ENCODE assay signal across 24 cellular contexts in the genomic region with DNA sequence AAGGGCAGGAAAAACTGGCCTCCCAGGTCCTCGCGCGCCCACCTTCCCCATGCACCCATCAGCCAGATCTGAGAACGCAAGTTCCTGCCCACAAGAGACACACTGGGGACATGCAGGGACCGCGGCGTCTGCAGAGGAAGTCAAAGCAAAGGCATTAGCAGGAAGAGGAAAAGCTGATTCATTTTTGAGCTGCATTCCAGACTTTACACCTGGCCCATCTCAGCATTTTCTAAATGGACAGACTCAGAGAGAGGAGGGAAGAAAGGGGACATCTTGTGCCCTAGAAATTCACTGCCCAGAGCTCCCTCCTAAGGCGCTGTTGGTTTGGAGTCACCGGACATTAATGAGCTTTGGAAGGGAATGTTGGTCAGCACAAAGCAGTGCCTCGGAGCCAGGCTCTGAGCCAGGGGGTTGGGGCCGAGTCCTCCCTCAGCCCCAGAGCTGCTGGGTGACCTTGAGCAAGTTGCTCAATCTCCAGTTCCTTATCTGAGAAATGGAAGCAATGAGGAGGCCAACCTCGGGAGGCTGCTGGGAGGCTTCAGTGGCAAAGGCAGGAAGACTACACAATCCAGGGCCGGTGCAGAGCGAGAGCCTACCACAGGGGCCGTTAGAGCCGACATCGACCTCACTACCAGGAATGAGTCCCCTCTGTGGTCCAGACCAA.
DNase-seq lines count a peak whose midpoint lies in the region; ATAC-seq, FAIRE-seq and TF ChIP-seq lines count a peak whose summit lies in the region.
"Had no signal": no experiment of that assay in that cellular context is flagged by ENCODE, and none has a peak within 500 bp of the region (broad histone marks: within the 10 kb centered on the region; RNA-seq: fewer than 3 reads in every experiment).

No MANE protein-coding gene starts in this region.

- H2AK5ac ChIP-seq in H9 (ENCODE audit: insufficient read length, low read length) = no peak overlapping the region

- H3K56ac ChIP-seq in H9 (ENCODE audit: insufficient read length, low read depth, low read length) = no peak overlapping the region

- no peak overlapping the region for H3K4me3 Mint-ChIP-seq in H9
- H3K4me3 Mint-ChIP-seq: activated CD4-positive, alpha-beta T cell treated with anti-CD3 and anti-CD28 coated beads, Interleukin-2, amount 10 ng/mL, durations not matched to agents 24 days and 14 days had no signal

- dilution Hi-C loops in endothelial cell of umbilical vein (cut with MboI; ENCODE audit: extremely low pct_ligation_motif_present, low sequenced_read_pairs) = no loop called here

- H3K9ac ChIP-seq in H9 (ENCODE audit: extremely low read depth, insufficient read length, low read length) = no peak overlapping the region
- no peak overlapping the region for H3K9ac ChIP-seq in PC-3 (ENCODE audit: low read length)
- H3K9ac ChIP-seq in endothelial cell of umbilical vein (replicated peaks; ENCODE audit: extremely low read depth, insufficient read depth, low read length) = no peak overlapping the region
- no peak overlapping the region for H3K9ac ChIP-seq in liver (ENCODE audit: low read depth in 1 of 2, low read length in 2 of 2)

- peaks cover 2 to 10% of the 10 kb centered on the region in 2 experiments; a peak in 3 of 4 replicates for H3K4me1 Mint-ChIP-seq in H9

- H2BK12ac ChIP-seq in H9 (ENCODE audit: insufficient read length, low read depth, low read length) = no peak overlapping the region

- H4K20me1 ChIP-seq in H9 (ENCODE audit: control insufficient read depth, insufficient read depth, insufficient read length) (no peaks in the 10 kb centered on the region), PC-3 (ENCODE audit: low read length) (no peaks in the 10 kb centered on the region), endothelial cell of umbilical vein (replicated peaks; ENCODE audit: control insufficient read depth, extremely low read depth, insufficient read depth, low read length) (no peaks in the 10 kb centered on the region)

- H3K9me1 ChIP-seq in endothelial cell of umbilical vein (replicated peaks; ENCODE audit: control insufficient read depth, extremely low read depth, insufficient read depth, low read length) = no peaks in the 10 kb centered on the region

- no peak overlapping the region for H2BK5ac ChIP-seq in H9 (ENCODE audit: insufficient read length, low read length)

- H3K9me3 ChIP-seq in H9 (ENCODE audit: control insufficient read depth, low read depth, low read length) = no peaks in the 10 kb centered on the region
- no peaks in the 10 kb centered on the region for H3K9me3 ChIP-seq in PC-3 (ENCODE audit: low read length)
- no peaks in the 10 kb centered on the region for H3K9me3 ChIP-seq in endothelial cell of umbilical vein (replicated peaks; ENCODE audit: control insufficient read depth, insufficient read depth, low read length)
- H3K9me3 ChIP-seq in liver (ENCODE audit: control insufficient read depth in 4 of 4, low read length in 3 of 4) = no peaks in the 10 kb centered on the region
- no peaks in the 10 kb centered on the region for H3K9me3 ChIP-seq in SJCRH30 (replicated peaks)
- H3K9me3 ChIP-seq: MG63, Peyer's patch, sigmoid colon, tibial nerve had no signal

- no peak overlapping the region for H3K23ac ChIP-seq in H9 (ENCODE audit: insufficient read length, low read depth, low read length)

- POLR2A ChIA-PET in PC-3 (lab: Charles Lee; ENCODE audit: unreplicated experiment) = interaction anchor here (0.7 kb wide), 1 partner anchor 132 kb away, joined by 6 read pairs; no protein-coding TSS in a partner anchor
- POLR2A ChIA-PET in endothelial cell of umbilical vein (lab: Charles Lee) = no interaction called here

- BruUV-seq in PC-3 (replicated peaks; lab: Mats Ljungman, UMichigan) = no TSS peak
- BruUV-seq in endothelial cell of umbilical vein (replicated peaks; lab: Mats Ljungman, UMichigan) = no TSS peak

- H3K79me2 ChIP-seq in H9 (ENCODE audit: insufficient read depth, low read length) (no peaks in the 10 kb centered on the region), PC-3 (ENCODE audit: low read length) (no peaks in the 10 kb centered on the region), endothelial cell of umbilical vein (ENCODE audit: control insufficient read depth, insufficient read depth, low read length) (no peaks in the 10 kb centered on the region)

- DNase-seq in H9 = no peak
- DNase-seq in PC-3 = peak; percentile 17
- DNase-seq in endothelial cell of umbilical vein (ENCODE audit: low read depth, low spot score) = no peak
- DNase-seq in SJCRH30 = no peak
- DNase-seq in EL = no peak
- no peak for DNase-seq in activated gamma-delta T cell (lab: John Stamatoyannopoulos, UW)
- DNase-seq: activated CD4-positive, alpha-beta T cell treated with anti-CD3 and anti-CD28 coated beads, Interleukin-2, amount 10 ng/mL, durations not matched to agents 24 days and 14 days; activated CD8-positive, alpha-beta memory T cell treated with anti-CD3 and anti-CD28 coated beads, Interleukin-2, amount 50 U/mL, for 4 hours; activated effector memory CD4-positive, alpha-beta T cell treated with anti-CD3 and anti-CD28 coated beads, Interleukin-2, amount 50 U/mL, for 16 hours; cerebellar nuclear complex; effector memory CD4-positive, alpha-beta T cell; glutamatergic neuron; MG63; NCI-H1694; NCI-H2227 treated with DMSO at 0.1 percent for 48 hours; Peyer's patch; sigmoid colon; stimulated activated naive CD4-positive, alpha-beta T cell had no signal

- no peaks in the 10 kb centered on the region for H3K36me3 ChIP-seq in PC-3 (ENCODE audit: low read depth, low read length)
- H3K36me3 ChIP-seq in endothelial cell of umbilical vein (ENCODE audit: control insufficient read depth in 2 of 2, extremely low read depth in 1 of 2, insufficient read depth in 2 of 2, low read length in 2 of 2) = no peaks in the 10 kb centered on the region
- no peaks in the 10 kb centered on the region for H3K36me3 ChIP-seq in liver (ENCODE audit: control insufficient read depth in 4 of 4, insufficient read depth in 3 of 4, low read depth in 1 of 4, low read length in 3 of 4)
- no peaks in the 10 kb centered on the region for H3K36me3 ChIP-seq in SJCRH30
- H3K36me3 ChIP-seq: MG63, Peyer's patch, sigmoid colon, tibial nerve had no signal

- no peak overlapping the region for H3K18ac ChIP-seq in H9 (ENCODE audit: insufficient read length, low read depth, low read length)

- 0 out of 7 replicates have a peak overlapping the region, but pooled peaks of 2 of the 3 experiments have one; percentile 8 to 66 for H3K27ac Mint-ChIP-seq in H9
- H3K27ac Mint-ChIP-seq: activated CD4-positive, alpha-beta T cell treated with anti-CD3 and anti-CD28 coated beads, Interleukin-2, amount 10 ng/mL, durations not matched to agents 24 days and 14 days had no signal

- no CpG with 5 or more reads among the region's 17 CpGs for WGBS in H9 (ENCODE audit: extremely low coverage, insufficient read length, low lambda C conversion rate)
- WGBS in liver = 64% methylated on average over 17 of the region's 17 CpGs

- H3K23me2 ChIP-seq in H9 (ENCODE audit: insufficient read length, low read depth, low read length, poor library complexity, severe bottlenecking) = no peaks in the 10 kb centered on the region

- no peaks in the 10 kb centered on the region for H3K27me3 ChIP-seq in H9 (ENCODE audit: insufficient read depth, low read length)
- H3K27me3 ChIP-seq in PC-3 (ENCODE audit: low read length) = no peaks in the 10 kb centered on the region
- H3K27me3 ChIP-seq in endothelial cell of umbilical vein (ENCODE audit: control insufficient read depth in 2 of 2, insufficient read depth in 2 of 2, low read length in 2 of 2) = no peaks in the 10 kb centered on the region
- H3K27me3 ChIP-seq in liver (ENCODE audit: control insufficient read depth in 4 of 4, insufficient read depth in 4 of 4, low read length in 3 of 4) = no peaks in the 10 kb centered on the region
- H3K27me3 ChIP-seq in SJCRH30 = peaks cover 7% of the 10 kb centered on the region
- H3K27me3 ChIP-seq: MG63, Peyer's patch, sigmoid colon, tibial nerve had no signal

- TF ChIP-seq RAD21 in liver (IDR thresholded peaks at IDR 0.05) = peak; percentile 35 to 48

- TF ChIP-seq CTCF in H9 (conservative IDR thresholded peaks at IDR 0.05) (no peak), PC-3 (conservative IDR thresholded peaks at IDR 0.05; ENCODE audit: low read depth, low read length) (no peak), endothelial cell of umbilical vein (IDR thresholded peaks at IDR 0.05; ENCODE audit: extremely low read depth in 1 of 2, insufficient read depth in 1 of 2, low read depth in 1 of 2, low read length in 2 of 2) (no peak), liver (IDR thresholded peaks at IDR 0.05; ENCODE audit: low read depth, low read length, missing input control) (no peak)

- H3K36me3 Mint-ChIP-seq in H9 (ENCODE audit: insufficient read depth in 1 of 3, low read depth in 3 of 3) = no peaks in the 10 kb centered on the region

- no peaks in the 10 kb centered on the region for H3K79me1 ChIP-seq in H9 (ENCODE audit: insufficient read depth, low read depth, low read length, poor library complexity, severe bottlenecking)

- H2AFZ ChIP-seq in H9 (ENCODE audit: low read length) (no peak overlapping the region), PC-3 (ENCODE audit: low read length) (no peak overlapping the region), endothelial cell of umbilical vein (ENCODE audit: low read depth, low read length) (no peak overlapping the region)

- FAIRE-seq in endothelial cell of umbilical vein (lab: Jason Lieb, UNC) = peak; percentile 21
- FAIRE-seq: GM18507, TTC549 had no signal

- no peaks in the 10 kb centered on the region for H3F3A ChIP-seq in PC-3 (ENCODE audit: low read length, unreplicated experiment)

- H3K4me1 ChIP-seq in H9 (ENCODE audit: insufficient read depth, low read length) (no peaks in the 10 kb centered on the region), PC-3 (ENCODE audit: insufficient read depth, low read length) (peaks cover 20% of the 10 kb centered on the region), endothelial cell of umbilical vein (ENCODE audit: control insufficient read depth, extremely low read depth, insufficient read depth, low read length) (no peaks in the 10 kb centered on the region), liver (ENCODE audit: control insufficient read depth in 4 of 4, insufficient read depth in 4 of 4, low read length in 3 of 4) (peaks cover 0 to 34% (median 20%) of the 10 kb centered on the region in 4 donors), SJCRH30 (no peaks in the 10 kb centered on the region)
- H3K4me1 ChIP-seq: Peyer's patch, sigmoid colon, tibial nerve had no signal

- no peak overlapping the region for H4K5ac ChIP-seq in H9 (ENCODE audit: insufficient read length, low read depth, low read length)

- no peak for ATAC-seq in PC-3
- ATAC-seq in HG03469 (IDR thresholded peaks at IDR 0.05; ENCODE audit: unreplicated experiment) = no peak

- H3K4me2 ChIP-seq in H9 (ENCODE audit: insufficient read depth, insufficient read length, low read length) (no peak overlapping the region), PC-3 (ENCODE audit: low read length) (no peak overlapping the region), endothelial cell of umbilical vein (ENCODE audit: insufficient read depth, low read length) (no peak overlapping the region)

- H4K8ac ChIP-seq in H9 (replicated peaks; ENCODE audit: insufficient read length, low read depth, low read length) = no peak overlapping the region

- no peak overlapping the region for H4K91ac ChIP-seq in H9 (ENCODE audit: insufficient read length, low read depth, low read length)

- H2BK120ac ChIP-seq in H9 (ENCODE audit: low read depth, low read length, poor library complexity, severe bottlenecking) = no peak overlapping the region

- CTCF ChIA-PET in PC-3 (lab: Charles Lee) = no interaction called here
- CTCF ChIA-PET in endothelial cell of umbilical vein (lab: Charles Lee) = no interaction called here

- TF ChIP-seq POLR2A in endothelial cell of umbilical vein (IDR thresholded peaks at IDR 0.05; ENCODE audit: low read depth, low read length) = no peak

- H3K27ac ChIP-seq in H9 (ENCODE audit: insufficient read length, low read depth, low read length) (no peak overlapping the region), PC-3 (ENCODE audit: low read length) (no peak overlapping the region), endothelial cell of umbilical vein (ENCODE audit: insufficient read depth, low read depth, low read length) (no peak overlapping the region), liver (ENCODE audit: low read depth in 1 of 2, low read length in 2 of 2) (no peak overlapping the region), SJCRH30 (no peak overlapping the region)
- H3K27ac ChIP-seq: Peyer's patch, sigmoid colon, tibial nerve had no signal

- intact Hi-C loops in PC-3 (cut with micrococcal nuclease) (no loop called here), endothelial cell of umbilical vein (cut with micrococcal nuclease) (no loop called here)

- no peak overlapping the region for H2BK15ac ChIP-seq in H9 (ENCODE audit: low read depth, low read length)

- no peaks in the 10 kb centered on the region; the same call in 1 of the 2 replicates for H3K27me3 Mint-ChIP-seq in H9 (ENCODE audit: low read depth)
- H3K27me3 Mint-ChIP-seq: activated CD4-positive, alpha-beta T cell treated with anti-CD3 and anti-CD28 coated beads, Interleukin-2, amount 10 ng/mL, durations not matched to agents 24 days and 14 days had no signal

- H3T11ph ChIP-seq in H9 (ENCODE audit: low read length) = no peak overlapping the region

- H3K9me2 ChIP-seq in PC-3 (replicated peaks; ENCODE audit: low read length) = no peaks in the 10 kb centered on the region

- H3K4me3 ChIP-seq in PC-3 (ENCODE audit: low read length) = no peak overlapping the region
- H3K4me3 ChIP-seq in endothelial cell of umbilical vein (replicated peaks in 1 of 3; ENCODE audit: insufficient read depth in 1 of 3, low read depth in 1 of 3, low read length in 3 of 3) = no peak overlapping the region
- no peak overlapping the region for H3K4me3 ChIP-seq in liver (ENCODE audit: low read depth in 1 of 3, low read length in 3 of 3)
- H3K4me3 ChIP-seq in SJCRH30 = no peak overlapping the region
- H3K4me3 ChIP-seq: lung, MG63, Peyer's patch, sigmoid colon, tibial nerve had no signal

- H2BK20ac ChIP-seq in H9 (ENCODE audit: low read depth, low read length, poor library complexity, severe bottlenecking) = no peak overlapping the region

- no peaks in the 10 kb centered on the region for H3K9me3 Mint-ChIP-seq in H9
- H3K9me3 Mint-ChIP-seq: activated CD4-positive, alpha-beta T cell treated with anti-CD3 and anti-CD28 coated beads, Interleukin-2, amount 10 ng/mL, durations not matched to agents 24 days and 14 days had no signal

- no peak overlapping the region; the same call in 1 of the 2 replicates for H3K14ac ChIP-seq in H9 (ENCODE audit: insufficient read depth, low read length)

- no peak overlapping the region for H3K4ac ChIP-seq in H9 (ENCODE audit: low read depth, low read length)
